ENCODE assay signal across 8 cellular contexts in the genomic region with DNA sequence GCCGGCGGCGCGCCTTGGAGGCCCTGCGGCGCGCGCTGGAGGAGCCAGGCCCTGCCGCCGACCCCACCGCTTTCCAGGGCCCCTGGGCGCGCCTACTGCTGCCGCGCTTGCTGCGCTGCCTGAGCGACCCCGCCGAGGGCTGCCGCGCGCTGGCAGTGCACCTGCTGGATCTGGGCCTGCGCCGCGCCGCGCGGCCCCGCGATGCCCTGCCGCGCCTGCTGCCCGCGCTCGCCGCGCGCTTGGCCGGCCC. TPM values are rescaled to one million over a fixed set of nuclear protein-coding genes. Genes with fewer than 3 reads are reported as not detected.
DNase-seq lines count a peak whose midpoint lies in the region; ATAC-seq and TF ChIP-seq lines count a peak whose summit lies in the region.

No MANE protein-coding gene starts in this region.

- peaks cover 0 to 13% (median under 1%) of the 10 kb centered on the region in 4 donors for H3K4me1 ChIP-seq in right lobe of liver

- TF ChIP-seq POLR2A in right lobe of liver (IDR thresholded peaks at IDR 0.05), result no peak

- no CpG with 5 or more reads among the region's 39 CpGs for WGBS in right lobe of liver (ENCODE audit: insufficient coverage, low coverage, low lambda C conversion rate, missing lambda C conversion rate)

- ATAC-seq in HG02885 (IDR thresholded peaks at IDR 0.05; ENCODE audit: poor library complexity, unreplicated experiment) (peak; percentile 36), right lobe of liver (peak in 1 of 4 donors; percentile 25), HG03442 (IDR thresholded peaks at IDR 0.05; ENCODE audit: unreplicated experiment) (no peak)

- no peaks in the 10 kb centered on the region for H3K9me3 ChIP-seq in right lobe of liver

- H3K27me3 ChIP-seq in GM06990 (replicated peaks; ENCODE audit: control insufficient read depth, insufficient read depth, low read length) (no peaks in the 10 kb centered on the region), right lobe of liver (no peaks in the 10 kb centered on the region)

- H3K27ac ChIP-seq in angular gyrus (ENCODE audit: low read depth, low read length) (peak overlapping the region; percentile 75), right lobe of liver (peak overlapping the region in 2 of 3 donors; percentile 40 to 47)

- DNase-seq in GM06990 (ENCODE audit: extremely low read depth, insufficient read length) (no peak), right lobe of liver (no peak), foreskin melanocyte (no peak), T-helper 2 cell (no peak), NCI-H187 treated with DMSO at 0.1 percent for 48 hours (lab: John Stamatoyannopoulos, UW) (no peak)

- TF ChIP-seq CTCF in GM06990 (IDR thresholded peaks at IDR 0.05; ENCODE audit: insufficient read depth, low read length, poor library complexity, severe bottlenecking), result no peak
- no peak for TF ChIP-seq CTCF in right lobe of liver (IDR thresholded peaks at IDR 0.05)

- intact Hi-C loops in right lobe of liver (cut with DNase I), result no loop called here

- H3K4me3 ChIP-seq in GM06990 (replicated peaks; ENCODE audit: low read depth, low read length) (peak overlapping the region; percentile 80), right lobe of liver (peak overlapping the region; percentile 57 to 98 (median 68))

- peaks cover 12% of the 10 kb centered on the region for H3K36me3 ChIP-seq in GM06990 (ENCODE audit: control insufficient read depth, insufficient read depth, low read length)
- no peaks in the 10 kb centered on the region for H3K36me3 ChIP-seq in right lobe of liver

RNA-seq across cellular contexts. Expression of a gene that starts 0.3 kb away (rescaled TPM):
- total RNA-seq in right lobe of liver, result 10 to 100 TPM in 5 of 6 experiments, 1 to 10 TPM in 1; 9.5 to 22.8 (median 10.5) TPM

RNA-seq across cellular contexts. Expression of a gene that starts 0.3 kb away (rescaled TPM):
- total RNA-seq in right lobe of liver, result 10 to 100 TPM in 3 of 6 experiments, 1 to 10 TPM in 3; 4.7 to 20.8 (median 11.3) TPM
